Comparison of ENCODE assay signal across 7 cellular contexts in genomic region chr3:87305517-87305916, GRCh38.
"Had no signal": no experiment of that assay in that cellular context is flagged by ENCODE, and none has a peak within 500 bp of the region (broad histone marks: within the 10 kb centered on the region; RNA-seq: fewer than 3 reads in every experiment).

No MANE protein-coding gene starts in this region.

- H3K9me3 ChIP-seq: HAP-1 had no signal

- H3K9ac ChIP-seq: GM23248 had no signal

- H3K27ac ChIP-seq: GM23248 had no signal

- DNase-seq: GM23248, GOT3, H7, HFFc6, IMR-90 had no signal

- ATAC-seq: HCT116 had no signal

- H3K36me3 ChIP-seq: HAP-1 had no signal

- H3K4me3 ChIP-seq: GM23248, HAP-1 had no signal
